11 cellular contexts compared by ENCODE assay signal in genomic region chr11:47541070-47541469, GRCh38. TPM values are rescaled to one million over a fixed set of nuclear protein-coding genes. Genes with fewer than 3 reads are reported as not detected.
DNase-seq lines count a peak whose midpoint lies in the region; ATAC-seq and TF ChIP-seq lines count a peak whose summit lies in the region.
"Had no signal": no experiment of that assay in that cellular context is flagged by ENCODE, and none has a peak within 500 bp of the region (broad histone marks: within the 10 kb centered on the region; RNA-seq: fewer than 3 reads in every experiment).

No MANE protein-coding gene starts in this region.

- H4K91ac ChIP-seq in trophoblast cell (ENCODE audit: low read depth, low read length), result no peak overlapping the region

- no peak overlapping the region for H4K8ac ChIP-seq in trophoblast cell (ENCODE audit: low read depth, low read length)

- peaks cover 93% of the 10 kb centered on the region for H3K79me2 ChIP-seq in PC-3 (ENCODE audit: low read length)
- peaks cover 27% of the 10 kb centered on the region for H3K79me2 ChIP-seq in trophoblast cell (ENCODE audit: control insufficient read depth, insufficient read depth, low read length, poor library complexity)

- H3K27ac Mint-ChIP-seq in chondrocyte (ENCODE audit: unreplicated experiment), result peak overlapping the region; percentile 93

- H3K4me2 ChIP-seq in PC-3 (ENCODE audit: low read length) (peak overlapping the region; percentile 75), trophoblast cell (ENCODE audit: low read length) (no peak overlapping the region)

- H3K36me3 Mint-ChIP-seq in chondrocyte (ENCODE audit: low read depth), result no peaks in the 10 kb centered on the region

- no peak overlapping the region for H2AFZ ChIP-seq in PC-3 (ENCODE audit: low read length)
- H2AFZ ChIP-seq in trophoblast cell (ENCODE audit: insufficient read depth, low read length, poor library complexity), result no peak overlapping the region

- no CpG with 5 or more reads among the region's 2 CpGs for WGBS in trophoblast cell (ENCODE audit: extremely low coverage, insufficient coverage, insufficient read length)

- no peak overlapping the region for H2BK12ac ChIP-seq in trophoblast cell (ENCODE audit: low read length)

- TF ChIP-seq CTCF in PC-3 (conservative IDR thresholded peaks at IDR 0.05; ENCODE audit: low read depth, low read length) (no peak), chondrocyte (IDR thresholded peaks at IDR 0.05) (no peak), GM13976 (IDR thresholded peaks at IDR 0.05; ENCODE audit: borderline replicate concordance, control extremely low read depth, extremely low read depth, insufficient read depth, missing control alignments) (no peak)

- H3K14ac ChIP-seq in trophoblast cell (ENCODE audit: low read length), result no peak overlapping the region

- no peak overlapping the region for H3K18ac ChIP-seq in trophoblast cell (ENCODE audit: low read length)

- H3K4me1 ChIP-seq in PC-3 (ENCODE audit: insufficient read depth, low read length) (peaks cover 38% of the 10 kb centered on the region), trophoblast cell (ENCODE audit: control insufficient read depth in 1 of 2, insufficient read depth in 2 of 2, low read length in 2 of 2) (no peaks in the 10 kb centered on the region)

- no peak overlapping the region for H4K12ac ChIP-seq in trophoblast cell (ENCODE audit: low read depth, low read length)

- no peak overlapping the region for H2BK5ac ChIP-seq in trophoblast cell (ENCODE audit: low read depth, low read length, poor library complexity)

- intact Hi-C loops in PC-3 (cut with micrococcal nuclease), result no loop called here

- in situ Hi-C loops in GM13976 (cut with MboI; ENCODE audit: low sequenced_read_pairs, unreplicated experiment), result no loop called here

- H3K27me3 Mint-ChIP-seq in chondrocyte (ENCODE audit: low read depth), result no peaks in the 10 kb centered on the region

- H3K27ac ChIP-seq in PC-3 (ENCODE audit: low read length), result peak overlapping the region; percentile 91
- no peak overlapping the region for H3K27ac ChIP-seq in trophoblast cell (ENCODE audit: low read depth, low read length)
- H3K27ac ChIP-seq: colonic mucosa, upper lobe of right lung had no signal

- H3F3A ChIP-seq in PC-3 (ENCODE audit: low read length, unreplicated experiment), result no peaks in the 10 kb centered on the region

- no peaks in the 10 kb centered on the region for H3K9me2 ChIP-seq in PC-3 (replicated peaks; ENCODE audit: low read length)

- peaks cover 30% of the 10 kb centered on the region for H4K20me1 ChIP-seq in PC-3 (ENCODE audit: low read length)

- H3K23ac ChIP-seq in trophoblast cell (ENCODE audit: low read length), result no peak overlapping the region

- no peaks in the 10 kb centered on the region; the same call in 1 of the 2 replicates for H3K36me3 ChIP-seq in PC-3 (ENCODE audit: low read depth, low read length)
- peaks cover under 1 to 5% of the 10 kb centered on the region in 2 experiments for H3K36me3 ChIP-seq in trophoblast cell (ENCODE audit: control insufficient read depth in 1 of 2, insufficient read depth in 2 of 2, low read length in 2 of 2)
- H3K36me3 ChIP-seq: colonic mucosa had no signal

- no peaks in the 10 kb centered on the region for H3K79me1 ChIP-seq in trophoblast cell (ENCODE audit: low read length)

- H3K9me3 ChIP-seq in PC-3 (ENCODE audit: low read length), result no peaks in the 10 kb centered on the region
- H3K9me3 ChIP-seq in trophoblast cell (ENCODE audit: insufficient read depth, low read depth, low read length), result no peaks in the 10 kb centered on the region
- H3K9me3 ChIP-seq: colonic mucosa, upper lobe of right lung had no signal

- H3K9ac ChIP-seq in PC-3 (ENCODE audit: low read length) (peak overlapping the region; percentile 45), trophoblast cell (ENCODE audit: low read length) (no peak overlapping the region)

- H2BK120ac ChIP-seq in trophoblast cell (ENCODE audit: insufficient read depth, low read length, poor library complexity), result no peak overlapping the region

- POLR2A ChIA-PET in PC-3 (lab: Charles Lee; ENCODE audit: unreplicated experiment), result no interaction called here

- ATAC-seq in activated CD4-positive, CD25-positive, alpha-beta regulatory T cell treated with anti-CD3 and anti-CD28 coated beads, Interleukin-2, amount 50 U/mL, for 24 hours, result peak; percentile 63 to 67
- ATAC-seq in PC-3, result peak; percentile 6
- ATAC-seq in HG03354 (IDR thresholded peaks at IDR 0.05; ENCODE audit: poor library complexity, severe bottlenecking, unreplicated experiment), result no peak

- peak overlapping the region; percentile 93 for H3K4ac ChIP-seq in trophoblast cell (ENCODE audit: low read depth, low read length)

- H3K4me3 Mint-ChIP-seq in chondrocyte (ENCODE audit: unreplicated experiment), result no peak overlapping the region
- H3K4me3 Mint-ChIP-seq: nephron had no signal

- CTCF ChIA-PET in PC-3 (lab: Charles Lee), result no interaction called here

- H2AK5ac ChIP-seq in trophoblast cell (ENCODE audit: low read length), result no peak overlapping the region

- H3K27me3 ChIP-seq in PC-3 (ENCODE audit: low read length) (no peaks in the 10 kb centered on the region), trophoblast cell (ENCODE audit: insufficient read depth, low read length) (no peaks in the 10 kb centered on the region)
- H3K27me3 ChIP-seq: colonic mucosa, upper lobe of right lung had no signal

- no peak for DNase-seq in activated CD4-positive, CD25-positive, alpha-beta regulatory T cell treated with anti-CD3 and anti-CD28 coated beads, Interleukin-2, amount 50 U/mL, for 72 hours
- DNase-seq in PC-3 (no peak), chondrocyte (ENCODE audit: low spot score) (no peak), trophoblast cell (no peak), GM13976 (ENCODE audit: low spot score) (no peak), NCI-H748 treated with DMSO at 0.1 percent for 48 hours (lab: John Stamatoyannopoulos, UW) (no peak)
- DNase-seq: colonic mucosa, upper lobe of right lung had no signal

- H3K4me1 Mint-ChIP-seq in chondrocyte (ENCODE audit: low read depth), result peaks cover 45% of the 10 kb centered on the region

- BruUV-seq in PC-3 (replicated peaks; lab: Mats Ljungman, UMichigan), result no TSS peak

- peak overlapping the region; percentile 37; the same call in 1 of the 2 replicates for H3K4me3 ChIP-seq in PC-3 (ENCODE audit: low read length)
- no peak overlapping the region for H3K4me3 ChIP-seq in trophoblast cell (ENCODE audit: low read depth, low read length)
- H3K4me3 ChIP-seq: colonic mucosa, upper lobe of right lung had no signal

- no peaks in the 10 kb centered on the region for H3K9me3 Mint-ChIP-seq in chondrocyte (ENCODE audit: low read depth)
- H3K9me3 Mint-ChIP-seq: nephron had no signal

RNA-seq across cellular contexts. Expression of gene CELF1, which starts 11.9 kb away (rescaled TPM):
- total RNA-seq in PC-3 (2014; rRNA removed) (80.1 and 92.7 TPM in 2 replicates), chondrocyte (82.2 to 90.2 TPM (median 87.7 TPM) in 3 replicates)
- 61.5 and 66.2 TPM in 2 replicates for polyA plus RNA-seq in trophoblast cell (2013)

RNA-seq across cellular contexts. Expression of gene PTPMT1, which starts 24.3 kb away (rescaled TPM):
- total RNA-seq in PC-3 (2014; rRNA removed) (167 and 212 TPM in 2 replicates), chondrocyte (40.4 to 48.8 TPM (median 43.5 TPM) in 3 replicates)
- polyA plus RNA-seq in trophoblast cell (2013), result 53.6 and 57.5 TPM in 2 replicates

RNA-seq across cellular contexts. Expression of gene KBTBD4, which starts 37.7 kb away (rescaled TPM):
- total RNA-seq in PC-3 (2014; rRNA removed), result 9.2 and 9.8 TPM in 2 replicates
- total RNA-seq in chondrocyte, result 11.1 to 16.5 TPM (median 12.9 TPM) in 3 replicates
- polyA plus RNA-seq in trophoblast cell (2013), result 6.7 TPM in 2 replicates

RNA-seq across cellular contexts. Expression of gene NDUFS3, which starts 37.8 kb away (rescaled TPM):
- total RNA-seq in PC-3 (2014; rRNA removed), result 120 and 166 TPM in 2 replicates
- total RNA-seq in chondrocyte, result 63.6 to 102 TPM (median 70.3 TPM) in 3 replicates
- 82.0 and 83.5 TPM in 2 replicates for polyA plus RNA-seq in trophoblast cell (2013)

RNA-seq across cellular contexts. Expression of gene FAM180B, which starts 45.4 kb away (rescaled TPM):
- total RNA-seq in PC-3 (2014; rRNA removed), result not detected in 2 replicates
- total RNA-seq in chondrocyte, result not detected in 3 replicates
- polyA plus RNA-seq in trophoblast cell (2013), result 0.04 TPM in 1 of 2 replicates, not detected in the other
- total RNA-seq: colonic mucosa, upper lobe of right lung had no signal
